16 cellular contexts compared by ENCODE assay signal in genomic region chr2:37891846-37892435, GRCh38. TPM values are rescaled to one million over a fixed set of nuclear protein-coding genes. Genes with fewer than 3 reads are reported as not detected.
DNase-seq lines count a peak whose midpoint lies in the region; ATAC-seq, FAIRE-seq and TF ChIP-seq lines count a peak whose summit lies in the region.
"Had no signal": no experiment of that assay in that cellular context is flagged by ENCODE, and none has a peak within 500 bp of the region (broad histone marks: within the 10 kb centered on the region; RNA-seq: fewer than 3 reads in every experiment).

No MANE protein-coding gene starts in this region.

- H3K4me1 ChIP-seq in Karpas-422 (ENCODE audit: low read length), result no peaks in the 10 kb centered on the region
- H3K4me1 ChIP-seq: uterus had no signal

- FAIRE-seq in HTR-8/SVneo (lab: Jason Lieb, UNC), result no peak
- FAIRE-seq: G401.6 had no signal

- H3K4me3 ChIP-seq in Karpas-422 (ENCODE audit: low read length), result no peak overlapping the region
- H3K4me3 ChIP-seq: esophagus muscularis mucosa, uterus had no signal

- H3K27ac ChIP-seq in CD4-positive, alpha-beta T cell (ENCODE audit: low read depth, low read length), result no peak overlapping the region
- no peak overlapping the region for H3K27ac ChIP-seq in Karpas-422 (ENCODE audit: low read length)
- H3K27ac ChIP-seq: esophagus muscularis mucosa, uterus had no signal

- H3K36me3 ChIP-seq in Karpas-422 (ENCODE audit: insufficient read depth, low read length), result no peaks in the 10 kb centered on the region
- H3K36me3 ChIP-seq: esophagus muscularis mucosa, uterus had no signal

- peaks cover 42% of the 10 kb centered on the region for H3K4me1 Mint-ChIP-seq in CD4-positive, alpha-beta T cell (ENCODE audit: low read depth)
- H3K4me1 Mint-ChIP-seq in activated naive CD8-positive, alpha-beta T cell (ENCODE audit: low read depth), result peaks cover 35% of the 10 kb centered on the region
- peaks cover 32 to 46% (median 38%) of the 10 kb centered on the region in 3 donors for H3K4me1 Mint-ChIP-seq in naive B cell

- no peak overlapping the region for H3K4me2 ChIP-seq in Karpas-422 (ENCODE audit: low read depth, low read length, poor library complexity, severe bottlenecking)

- POLR2A ChIA-PET in CD4-positive, alpha-beta T cell (lab: Charles Lee), result interaction anchor here (1.3 kb wide), 1 partner anchor 33 kb away, joined by 3 read pairs; the partner anchor contains the start of gene RMDN2
- POLR2A ChIA-PET in HEK293T (lab: Yijun Ruan, JAX), result no interaction called here

- H3K9me3 Mint-ChIP-seq in CD4-positive, alpha-beta T cell, result no peaks in the 10 kb centered on the region
- H3K9me3 Mint-ChIP-seq in activated naive CD8-positive, alpha-beta T cell (ENCODE audit: low read depth), result no peaks in the 10 kb centered on the region
- no peaks in the 10 kb centered on the region for H3K9me3 Mint-ChIP-seq in naive B cell

- TF ChIP-seq CTCF in CD4-positive, alpha-beta T cell (IDR thresholded peaks at IDR 0.05), result no peak

- no peaks in the 10 kb centered on the region for H3K27me3 ChIP-seq in CD4-positive, alpha-beta T cell (ENCODE audit: control insufficient read depth, insufficient read depth, low read length)
- no peaks in the 10 kb centered on the region for H3K27me3 ChIP-seq in Karpas-422 (ENCODE audit: low read length)
- H3K27me3 ChIP-seq: esophagus muscularis mucosa, uterus had no signal

- no peaks in the 10 kb centered on the region for H3K36me3 Mint-ChIP-seq in CD4-positive, alpha-beta T cell (ENCODE audit: low read depth)
- no peaks in the 10 kb centered on the region for H3K36me3 Mint-ChIP-seq in activated naive CD8-positive, alpha-beta T cell
- H3K36me3 Mint-ChIP-seq in naive B cell, result no peaks in the 10 kb centered on the region

- peak overlapping the region; percentile 13 for H3K4me3 Mint-ChIP-seq in CD4-positive, alpha-beta T cell
- peak overlapping the region; percentile 44 for H3K4me3 Mint-ChIP-seq in activated naive CD8-positive, alpha-beta T cell
- H3K4me3 Mint-ChIP-seq in naive B cell, result peak overlapping the region; percentile 57 to 82 (median 76)

- no peak overlapping the region for H2AFZ ChIP-seq in Karpas-422 (ENCODE audit: low read length)

- CTCF ChIA-PET in CD4-positive, alpha-beta T cell (lab: Charles Lee), result interaction anchor here (1.9 kb wide), 1 partner anchor 496 kb away, joined by 4 read pairs; no protein-coding TSS in a partner anchor
- CTCF ChIA-PET in HEK293T (lab: Yijun Ruan, JAX), result interaction anchor here (0.7 to 1.1 kb wide), 4 partner anchors 11 to 383 kb away, joined by 3 to 5 read pairs (median 4); no protein-coding TSS in a partner anchor

- H4K20me1 ChIP-seq in Karpas-422 (ENCODE audit: insufficient read depth, low read depth, low read length), result no peaks in the 10 kb centered on the region

- H3K79me2 ChIP-seq in Karpas-422 (ENCODE audit: low read length), result no peaks in the 10 kb centered on the region

- no peak for DNase-seq in CD4-positive, alpha-beta T cell
- no peak for DNase-seq in HEK293T (ENCODE audit: extremely low spot score)
- no peak for DNase-seq in naive B cell
- no peak for DNase-seq in Karpas-422
- DNase-seq in HTR-8/SVneo (ENCODE audit: insufficient read length, low spot score), result no peak
- DNase-seq in erythroblast (lab: John Stamatoyannopoulos, UW), result no peak
- DNase-seq: activated CD8-positive, alpha-beta memory T cell treated with anti-CD3 and anti-CD28 coated beads for 24 hours; hippocampal formation; NCI-H1694 treated with DMSO at 0.1 percent for 48 hours; NCI-H526; right cardiac atrium; stimulated activated CD4-positive, alpha-beta T cell treated with anti-CD3 and anti-CD28 coated beads, Interleukin-2, amount 100 ng/mL, for 48 hours; uterus had no signal

- no peak for TF ChIP-seq POLR2A in erythroblast (IDR thresholded peaks at IDR 0.05; ENCODE audit: low read length)

- no peak overlapping the region for H3K9ac ChIP-seq in Karpas-422 (ENCODE audit: low read length)

- no peaks in the 10 kb centered on the region for H3K27me3 Mint-ChIP-seq in CD4-positive, alpha-beta T cell
- H3K27me3 Mint-ChIP-seq in activated naive CD8-positive, alpha-beta T cell, result peaks cover 5% of the 10 kb centered on the region
- no peaks in the 10 kb centered on the region for H3K27me3 Mint-ChIP-seq in naive B cell

- no peaks in the 10 kb centered on the region for H3K9me2 ChIP-seq in Karpas-422 (replicated peaks; ENCODE audit: insufficient read depth, low read length)

- ATAC-seq in CD4-positive, alpha-beta T cell (ENCODE audit: poor library complexity), result no peak
- ATAC-seq in naive B cell (ENCODE audit: low read depth in 2 of 2), result no peak

- peak overlapping the region; percentile 2 for H3K27ac Mint-ChIP-seq in CD4-positive, alpha-beta T cell
- H3K27ac Mint-ChIP-seq in activated naive CD8-positive, alpha-beta T cell, result peak overlapping the region; percentile 25
- H3K27ac Mint-ChIP-seq in naive B cell, result peak overlapping the region in 5 of 6 donors; percentile 12 to 90 (median 23)

- H3K9me3 ChIP-seq in CD4-positive, alpha-beta T cell (ENCODE audit: control insufficient read depth, low read length), result no peaks in the 10 kb centered on the region
- H3K9me3 ChIP-seq in Karpas-422 (ENCODE audit: low read length), result no peaks in the 10 kb centered on the region
- H3K9me3 ChIP-seq: esophagus muscularis mucosa, uterus had no signal

- intact Hi-C loops in CD4-positive, alpha-beta T cell (cut with DNase I, micrococcal nuclease), result loop anchor here (5.0 to 10.0 kb wide), 3 partner anchors 383 to 613 kb away; no protein-coding TSS in a partner anchor

TF ChIP-seq in HEK293T, 16 proteins besides CTCF, POLR2A, EP300 and RAD21:
- TF ChIP-seq HDGF (IDR thresholded peaks at IDR 0.05; ENCODE audit: borderline replicate concordance) (no peak), FOXM1 (IDR thresholded peaks at IDR 0.05; ENCODE audit: borderline replicate concordance) (no peak), SUZ12 (IDR thresholded peaks at IDR 0.05) (no peak), PKNOX1 (IDR thresholded peaks at IDR 0.05) (peak; percentile 50; the same call in 1 of the 2 replicates), FOXK2 (IDR thresholded peaks at IDR 0.05) (no peak), BHLHE40 (IDR thresholded peaks at IDR 0.05; ENCODE audit: borderline replicate concordance) (no peak), CTBP1 (IDR thresholded peaks at IDR 0.05; ENCODE audit: borderline replicate concordance) (no peak), ELF4 (IDR thresholded peaks at IDR 0.05) (no peak)

RNA-seq across cellular contexts. Expression of gene RMDN2, which starts 33.1 kb away (rescaled TPM):
- 1 to 10 TPM; 2.4 to 3.3 TPM for total RNA-seq in CD4-positive, alpha-beta T cell
- 10 to 100 TPM; 13.0 to 24.3 (median 17.1) TPM for polyA plus RNA-seq in naive B cell (ENCODE audit: low read depth in 6 of 6)
- total RNA-seq in Karpas-422 (2014; rRNA removed; shearing (Covaris generic); ENCODE audit: low replicate concordance), result 2.5 and 6.5 TPM in 2 replicates

Comparison
In these comparisons a context has a peak if more than half of its experiments do, and no peak if none do; other contexts are left out.
1. H3K4me3 Mint-ChIP-seq: peak in every context shown above with its lines; median percentile 76 in naive B cell; 44 in activated naive CD8-positive, alpha-beta T cell; 13 in CD4-positive, alpha-beta T cell.